ENCODE assay signal across 31 cellular contexts in genomic region chrX:130840345-130840744, GRCh38.
"Had no signal": no experiment of that assay in that cellular context is flagged by ENCODE, and none has a peak within 500 bp of the region (broad histone marks: within the 10 kb centered on the region; RNA-seq: fewer than 3 reads in every experiment).

No MANE protein-coding gene starts in this region.

- H3K4me3 ChIP-seq: adrenal gland, body of pancreas, breast epithelium had no signal

- ATAC-seq: activated CD8-positive, alpha-beta T cell treated with anti-CD3 and anti-CD28 coated beads for 36 hours; activated naive CD4-positive, alpha-beta T cell treated with anti-CD3 and anti-CD28 coated beads, Interleukin-2, amount 50 U/mL, for 72 hours; activated T-cell treated with anti-CD3 and anti-CD28 coated beads, Interleukin-2, amount 50 U/mL, for 4 hours; activated T-cell treated with anti-CD3 and anti-CD28 coated beads, Interleukin-2, amount 50 U/mL, for 72 hours; activated T-helper 17 cell treated with anti-CD3 and anti-CD28 coated beads, Interleukin-2, amount 50 U/mL, for 72 hours; body of pancreas had no signal

- H3K9me3 ChIP-seq: adrenal gland, body of pancreas, breast epithelium had no signal

- FAIRE-seq: TTC549 had no signal

- H3K27ac ChIP-seq: adrenal gland, body of pancreas, brain microvascular endothelial cell, breast epithelium, VCaP had no signal

- H3K27me3 ChIP-seq: adrenal gland, body of pancreas, brain microvascular endothelial cell had no signal

- DNase-seq: activated B cell treated with CpG ODN at 0.5 μM for 24 hours; activated CD4-positive, alpha-beta memory T cell treated with anti-CD3 and anti-CD28 coated beads for 36 hours; activated CD4-positive, alpha-beta T cell treated with anti-CD3 and anti-CD28 coated beads for 4 hours; activated CD4-positive, alpha-beta T cell treated with anti-CD3 and anti-CD28 coated beads, Interleukin-2, amount 10 ng/mL, durations not matched to agents 24 days and 14 days; activated CD4-positive, alpha-beta T cell treated with anti-CD3 and anti-CD28 coated beads, Interleukin-2, amount 50 U/mL, for 1 hour; activated CD4-positive, alpha-beta T cell treated with anti-CD3 and anti-CD28 coated beads, Interleukin-2, amount 50 U/mL, for 4 hours; activated CD4-positive, CD25-positive, alpha-beta regulatory T cell treated with anti-CD3 and anti-CD28 coated beads, Interleukin-2, amount 50 U/mL, for 72 hours; activated CD8-positive, alpha-beta memory T cell treated with anti-CD3 and anti-CD28 coated beads, Interleukin-2, amount 50 U/mL, for 4 hours; activated CD8-positive, alpha-beta T cell treated with anti-CD3 and anti-CD28 coated beads for 36 hours; activated effector memory CD4-positive, alpha-beta T cell treated with anti-CD3 and anti-CD28 coated beads, Interleukin-2, amount 50 U/mL, for 16 hours; activated gamma-delta T cell treated with Interleukin-2 at 50 U/mL for 16 hours; activated naive CD4-positive, alpha-beta T cell; activated naive CD4-positive, alpha-beta T cell treated with anti-CD3 and anti-CD28 coated beads for 36 hours; activated naive CD4-positive, alpha-beta T cell treated with anti-CD3 and anti-CD28 coated beads, Interleukin-2, amount 50 U/mL, for 16 hours; activated naive CD8-positive, alpha-beta T cell treated with anti-CD3 and anti-CD28 coated beads for 36 hours; activated T-cell treated with anti-CD3 and anti-CD28 coated beads for 4 hours; activated T-cell treated with anti-CD3 and anti-CD28 coated beads, Interleukin-2, amount 50 U/mL, for 1 hour; activated T-cell treated with anti-CD3 and anti-CD28 coated beads, Interleukin-2, amount 50 U/mL, for 4 hours; activated T-cell treated with anti-CD3 and anti-CD28 coated beads, Interleukin-2, amount 50 U/mL, for 72 hours; adrenal gland; amniotic stem cell; aorta; body of pancreas; brain microvascular endothelial cell; central memory CD4-positive, alpha-beta T cell; T-helper 9 cell had no signal

- H3K36me3 ChIP-seq: adrenal gland, brain microvascular endothelial cell, breast epithelium had no signal

- H3K4me1 ChIP-seq: breast epithelium had no signal
